ENCODE assay signal across 10 cellular contexts in genomic region chr10:132616170-132616994, GRCh38.
DNase-seq lines count a peak whose midpoint lies in the region; ATAC-seq lines count a peak whose summit lies in the region.
"Had no signal": no experiment of that assay in that cellular context is flagged by ENCODE, and none has a peak within 500 bp of the region (broad histone marks: within the 10 kb centered on the region; RNA-seq: fewer than 3 reads in every experiment).

No MANE protein-coding gene starts in this region.

- H3K36me3 Mint-ChIP-seq in natural killer cell treated with Interleukin-12 subunit alpha and Interleukin-12 subunit beta and Interleukin-15 and Interleukin-18, amount 100 ng/mL, for 72 hours: peaks cover 22% of the 10 kb centered on the region

- peak overlapping the region; percentile 74 to 83 for H3K27ac Mint-ChIP-seq in natural killer cell treated with Interleukin-12 subunit alpha and Interleukin-12 subunit beta and Interleukin-15 and Interleukin-18, amount 100 ng/mL, for 72 hours

- ATAC-seq in natural killer cell treated with Interleukin-12 subunit alpha and Interleukin-12 subunit beta and Interleukin-15 and Interleukin-18, amount 100 ng/mL, for 72 hours: peak; percentile 92 to 93
- ATAC-seq in GM18907 (IDR thresholded peaks at IDR 0.05; ENCODE audit: unreplicated experiment): no peak
- ATAC-seq in GM19035 (IDR thresholded peaks at IDR 0.05; ENCODE audit: unreplicated experiment): no peak

- peak overlapping the region; percentile 65 for H3K4me3 Mint-ChIP-seq in natural killer cell treated with Interleukin-12 subunit alpha and Interleukin-12 subunit beta and Interleukin-15 and Interleukin-18, amount 100 ng/mL, for 72 hours

- DNase-seq in T-helper 22 cell (ENCODE audit: low read depth): peak; percentile 27
- peak; percentile 49 for DNase-seq in activated T-helper 9 cell treated with anti-CD3 and anti-CD28 coated beads, Interleukin-2, amount 50 U/mL, for 16 hours (ENCODE audit: low read depth)
- peak; percentile 83 for DNase-seq in natural killer cell treated with Interleukin-12 subunit alpha and Interleukin-12 subunit beta and Interleukin-15 and Interleukin-18, amount 100 ng/mL, for 72 hours (ENCODE audit: low spot score)
- DNase-seq in stimulated activated naive CD4-positive, alpha-beta T cell (lab: John Stamatoyannopoulos, UW): peak; percentile 12 to 74 (median 52)
- DNase-seq in middle frontal gyrus (ENCODE audit: extremely low spot score, low spot score): no peak
- no peak for DNase-seq in NCI-H2196 treated with DMSO at 0.1 percent for 48 hours (lab: John Stamatoyannopoulos, UW; ENCODE audit: unreplicated experiment)
- DNase-seq: esophagus squamous epithelium, GM23248 had no signal

- no peaks in the 10 kb centered on the region for H3K27me3 Mint-ChIP-seq in natural killer cell treated with Interleukin-12 subunit alpha and Interleukin-12 subunit beta and Interleukin-15 and Interleukin-18, amount 100 ng/mL, for 72 hours

- peaks cover 11 to 30% of the 10 kb centered on the region in 2 donors for H3K4me1 Mint-ChIP-seq in natural killer cell treated with Interleukin-12 subunit alpha and Interleukin-12 subunit beta and Interleukin-15 and Interleukin-18, amount 100 ng/mL, for 72 hours (ENCODE audit: low read depth in 2 of 2)

- peaks cover 13% of the 10 kb centered on the region for H3K9me3 Mint-ChIP-seq in natural killer cell treated with Interleukin-12 subunit alpha and Interleukin-12 subunit beta and Interleukin-15 and Interleukin-18, amount 100 ng/mL, for 72 hours

Comparison
In these comparisons a context has a peak if more than half of its experiments do, and no peak if none do; other contexts are left out.
1. DNase-seq: peak in T-helper 22 cell (single experiment), activated T-helper 9 cell treated with anti-CD3 and anti-CD28 coated beads, Interleukin-2, amount 50 U/mL, for 16 hours (single experiment), natural killer cell treated with Interleukin-12 subunit alpha and Interleukin-12 subunit beta and Interleukin-15 and Interleukin-18, amount 100 ng/mL, for 72 hours (single experiment) and stimulated activated naive CD4-positive, alpha-beta T cell (6 of 6); none in middle frontal gyrus (single experiment) and NCI-H2196 treated with DMSO at 0.1 percent for 48 hours (single experiment).
2. ATAC-seq: peak in natural killer cell treated with Interleukin-12 subunit alpha and Interleukin-12 subunit beta and Interleukin-15 and Interleukin-18, amount 100 ng/mL, for 72 hours (2 of 2); none in GM18907 (single experiment) and GM19035 (single experiment).